28 cellular contexts compared by ENCODE assay signal in the genomic region with DNA sequence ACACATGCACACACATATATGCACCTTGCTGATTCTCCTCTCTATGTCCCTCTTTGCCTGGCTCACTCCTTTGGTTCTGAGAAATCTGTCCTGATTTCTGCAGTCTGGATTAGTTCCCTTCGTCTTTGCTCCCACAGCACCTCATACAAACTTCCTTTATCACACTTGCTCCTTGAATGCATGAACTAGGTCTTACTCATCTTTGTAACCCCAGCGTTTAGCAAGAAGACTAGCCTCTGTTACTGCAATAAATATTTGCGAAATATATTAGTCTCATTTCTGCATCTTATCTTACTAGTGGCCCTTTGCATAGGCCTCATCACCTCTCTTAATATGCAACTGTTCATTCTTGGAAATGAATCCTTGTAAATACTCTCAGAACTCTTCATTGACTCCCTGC. TPM values are rescaled to one million over a fixed set of nuclear protein-coding genes. Genes with fewer than 3 reads are reported as not detected.
DNase-seq lines count a peak whose midpoint lies in the region; ATAC-seq and TF ChIP-seq lines count a peak whose summit lies in the region.
"Had no signal": no experiment of that assay in that cellular context is flagged by ENCODE, and none has a peak within 500 bp of the region (broad histone marks: within the 10 kb centered on the region; RNA-seq: fewer than 3 reads in every experiment).

No MANE protein-coding gene starts in this region.

- ATAC-seq in lower lobe of right lung: peak; percentile 34 to 50
- ATAC-seq: activated CD8-positive, alpha-beta memory T cell treated with anti-CD3 and anti-CD28 coated beads, Interleukin-2, amount 10 ng/mL, durations not matched to agents 7 days and 5 days; body of pancreas; heart right ventricle; right lobe of liver; stimulated activated memory B cell treated with anti-CD40 and anti-IgM and Interleukin-4, amounts not matched to agents 10 μg/mL and 1 μg/mL and 100 μg/mL, for 72 hours had no signal

- peaks cover 11% of the 10 kb centered on the region for H4K20me1 ChIP-seq in Loucy (ENCODE audit: insufficient read depth, low read length, poor library complexity, severe bottlenecking)

- no peak for TF ChIP-seq CTCF in Loucy (conservative IDR thresholded peaks at IDR 0.05; ENCODE audit: low read length)
- TF ChIP-seq CTCF in lower lobe of right lung (IDR thresholded peaks at IDR 0.05): no peak
- no peak for TF ChIP-seq CTCF in vagina (IDR thresholded peaks at IDR 0.05)

- peak; percentile 38 for DNase-seq in EH (ENCODE audit: low read depth)
- peak; percentile 64 for DNase-seq in SKM-1 treated with dmso at 0.1 percent for 144 hours (lab: John Stamatoyannopoulos, UW; ENCODE audit: unreplicated experiment)
- DNase-seq in lower lobe of right lung: no peak
- no peak for DNase-seq in D341Med (ENCODE audit: low spot score)
- no peak for DNase-seq in GM03348 (ENCODE audit: low spot score)
- DNase-seq in vagina (ENCODE audit: extremely low spot score in 2 of 2): no peak
- DNase-seq in cerebellar nuclear complex (lab: John Stamatoyannopoulos, UW): no peak
- DNase-seq: activated CD4-positive, alpha-beta T cell treated with anti-CD3 and anti-CD28 coated beads for 48 hours; activated CD8-positive, alpha-beta memory T cell treated with anti-CD3 and anti-CD28 coated beads, Interleukin-2, amount 10 ng/mL, durations not matched to agents 7 days and 5 days; activated T-cell treated with anti-CD3 and anti-CD28 coated beads, Interleukin-2, amount 50 U/mL, for 48 hours; body of pancreas; C1 segment of cervical spinal cord; Calu3; colonic mucosa; effector CD8-positive, alpha-beta T cell; erythroblast; foreskin fibroblast; heart right ventricle; NCI-H1436 treated with DMSO at 0.1 percent for 48 hours; NCI-H748 treated with DMSO at 0.1 percent for 48 hours; OCI-M1; right lobe of liver; stimulated activated CD4-positive, alpha-beta T cell treated with anti-CD3 and anti-CD28 coated beads, Interleukin-12 subunit alpha, Interleukin-12 subunit beta, amount 100 ng/mL, for 4 hours; stimulated activated CD4-positive, alpha-beta T cell treated with anti-CD3 and anti-CD28 coated beads, Interleukin-4, amount 100 ng/mL, for 4 hours; substantia nigra; WERI-Rb-1 had no signal

- no peak for TF ChIP-seq POLR2A in vagina (IDR thresholded peaks at IDR 0.05)

- H3K9me2 ChIP-seq in Loucy (replicated peaks; ENCODE audit: low read depth, low read length): no peaks in the 10 kb centered on the region

- H3K27me3 ChIP-seq in Loucy (ENCODE audit: insufficient read depth, low read length, poor library complexity, severe bottlenecking) (no peaks in the 10 kb centered on the region), lower lobe of right lung (ENCODE audit: low read depth) (no peaks in the 10 kb centered on the region), vagina (no peaks in the 10 kb centered on the region)
- H3K27me3 ChIP-seq: body of pancreas, colonic mucosa, heart right ventricle, right lobe of liver had no signal

- H3K27ac ChIP-seq in lower lobe of right lung (no peak overlapping the region), vagina (no peak overlapping the region)
- H3K27ac ChIP-seq: body of pancreas, colonic mucosa, heart right ventricle, right lobe of liver, WERI-Rb-1 had no signal

- H3K4me2 ChIP-seq in Loucy (ENCODE audit: low read depth, low read length, poor library complexity, severe bottlenecking): peak overlapping the region; percentile 98

- H3K4me1 ChIP-seq in Loucy (ENCODE audit: insufficient read depth, low read length, poor library complexity, severe bottlenecking): peaks cover 80% of the 10 kb centered on the region
- no peaks in the 10 kb centered on the region for H3K4me1 ChIP-seq in lower lobe of right lung
- peaks cover 5% of the 10 kb centered on the region for H3K4me1 ChIP-seq in vagina
- H3K4me1 ChIP-seq: body of pancreas, colonic mucosa, right lobe of liver had no signal

- H3K9me3 ChIP-seq in Loucy (ENCODE audit: insufficient read depth, low read depth, low read length) (no peaks in the 10 kb centered on the region), lower lobe of right lung (no peaks in the 10 kb centered on the region), vagina (no peaks in the 10 kb centered on the region)
- H3K9me3 ChIP-seq: body of pancreas, colonic mucosa, heart right ventricle, right lobe of liver had no signal

- intact Hi-C loops in lower lobe of right lung (cut with DNase I): no loop called here
- intact Hi-C loops in vagina (cut with DNase I): no loop called here

- H3K36me3 ChIP-seq in Loucy (ENCODE audit: insufficient read depth, low read length) (peaks cover 4% of the 10 kb centered on the region; the same call in 1 of the 2 replicates), lower lobe of right lung (no peaks in the 10 kb centered on the region), vagina (no peaks in the 10 kb centered on the region)
- H3K36me3 ChIP-seq: colonic mucosa, right lobe of liver had no signal

- peaks cover 13% of the 10 kb centered on the region; the same call in 1 of the 2 replicates for H3F3A ChIP-seq in Loucy (ENCODE audit: low read depth)

- no peak overlapping the region for H3K4me3 ChIP-seq in Loucy (ENCODE audit: low read length, poor library complexity, severe bottlenecking)
- H3K4me3 ChIP-seq in lower lobe of right lung: no peak overlapping the region
- H3K4me3 ChIP-seq in vagina: no peak overlapping the region
- H3K4me3 ChIP-seq: body of pancreas, colonic mucosa, heart right ventricle, right lobe of liver had no signal

- peaks cover 97% of the 10 kb centered on the region for H3K79me2 ChIP-seq in Loucy (ENCODE audit: insufficient read depth, low read length)

- H2AFZ ChIP-seq in Loucy (ENCODE audit: low read length): no peak overlapping the region

- no peak overlapping the region for H3K9ac ChIP-seq in Loucy (ENCODE audit: low read depth, low read length, poor library complexity, severe bottlenecking)

RNA-seq across cellular contexts. Expression of a gene that starts 11.4 kb away (rescaled TPM):
- 41.6 TPM for total RNA-seq in lower lobe of right lung
- 18.2 TPM for total RNA-seq in vagina

Comparison
In these comparisons a context has a peak if more than half of its experiments do, and no peak if none do; other contexts are left out.
1. DNase-seq: peak in EH (single experiment) and SKM-1 treated with dmso at 0.1 percent for 144 hours (single experiment); none in lower lobe of right lung (single experiment), D341Med (single experiment), GM03348 (single experiment), vagina (0 of 2) and cerebellar nuclear complex (0 of 2).